Comparison of ENCODE assay signal across 32 cellular contexts in the genomic region with DNA sequence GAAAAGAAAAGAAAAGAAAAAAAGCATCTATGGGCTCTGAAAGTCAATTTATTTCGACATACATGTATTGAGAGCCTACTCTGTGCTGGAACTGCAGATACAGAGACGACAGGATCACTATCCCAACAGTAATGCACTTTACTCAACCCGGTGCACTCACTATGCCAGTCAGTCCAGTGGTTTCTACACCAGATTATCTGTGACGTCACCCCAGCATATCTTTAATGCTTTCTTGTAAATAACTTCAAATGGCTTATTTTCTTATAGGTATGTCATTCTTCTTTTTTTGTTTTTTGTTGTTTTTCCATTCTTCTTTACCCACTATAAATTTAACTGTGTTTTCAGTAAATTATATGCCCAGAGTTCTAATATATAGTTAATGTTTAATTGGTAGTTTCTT.
"Had no signal": no experiment of that assay in that cellular context is flagged by ENCODE, and none has a peak within 500 bp of the region (broad histone marks: within the 10 kb centered on the region; RNA-seq: fewer than 3 reads in every experiment).

No MANE protein-coding gene starts in this region.

- H3K27me3 ChIP-seq: neutrophil, ovary, spleen, suprapubic skin, testis, tibial artery, transverse colon, upper lobe of right lung, uterus had no signal

- H3K4me1 ChIP-seq: parathyroid adenoma, psoas muscle, spleen, suprapubic skin, testis, tibial artery, transverse colon, upper lobe of right lung, uterus had no signal

- H3K4me2 ChIP-seq: smooth muscle cell had no signal

- H3K9ac ChIP-seq: parathyroid adenoma had no signal

- H3K9me3 Mint-ChIP-seq: natural killer cell treated with Interleukin-12 subunit alpha and Interleukin-12 subunit beta and Interleukin-15 and Interleukin-18, amount 100 ng/mL, for 72 hours; stimulated activated memory B cell treated with anti-CD40 and anti-IgM and Interleukin-4, amounts not matched to agents 10 μg/mL and 1 μg/mL and 100 μg/mL, for 72 hours; type B pancreatic cell had no signal

- H3K79me2 ChIP-seq: parathyroid adenoma had no signal

- H3K36me3 Mint-ChIP-seq: naive thymus-derived CD8-positive, alpha-beta T cell; natural killer cell treated with Interleukin-12 subunit alpha and Interleukin-12 subunit beta and Interleukin-15 and Interleukin-18, amount 100 ng/mL, for 72 hours; stimulated activated memory B cell treated with anti-CD40 and anti-IgM and Interleukin-4, amounts not matched to agents 10 μg/mL and 1 μg/mL and 100 μg/mL, for 72 hours; type B pancreatic cell had no signal

- H3K9me3 ChIP-seq: neutrophil, ovary, psoas muscle, suprapubic skin, testis, tibial artery, transverse colon, upper lobe of right lung had no signal

- ATAC-seq: naive thymus-derived CD8-positive, alpha-beta T cell; natural killer cell treated with Interleukin-12 subunit alpha and Interleukin-12 subunit beta and Interleukin-15 and Interleukin-18, amount 100 ng/mL, for 72 hours; psoas muscle; right cardiac atrium; stimulated activated memory B cell treated with anti-CD40 and anti-IgM and Interleukin-4, amounts not matched to agents 10 μg/mL and 1 μg/mL and 100 μg/mL, for 72 hours; stimulated activated naive CD8-positive, alpha-beta T cell treated with anti-CD3 and anti-CD28 coated beads, Interleukin-15, amount 100 ng/mL, for 72 hours; stimulated activated naive CD8-positive, alpha-beta T cell treated with anti-CD3 and anti-CD28 coated beads, Interleukin-15, Interleukin-2, amounts not matched to agents 100 U/mL and 50 U/mL, for 24 hours; upper lobe of right lung had no signal

- H3K27ac Mint-ChIP-seq: naive thymus-derived CD8-positive, alpha-beta T cell; natural killer cell treated with Interleukin-12 subunit alpha and Interleukin-12 subunit beta and Interleukin-15 and Interleukin-18, amount 100 ng/mL, for 72 hours; nephron progenitor cell; progenitor cell of endocrine pancreas; stimulated activated memory B cell treated with anti-CD40 and anti-IgM and Interleukin-4, amounts not matched to agents 10 μg/mL and 1 μg/mL and 100 μg/mL, for 72 hours; stimulated activated naive CD8-positive, alpha-beta T cell treated with anti-CD3 and anti-CD28 coated beads, Interleukin-15, amount 100 ng/mL, for 72 hours; type B pancreatic cell had no signal

- H3K4me3 ChIP-seq: ovary, psoas muscle, skin epidermis, smooth muscle cell, spleen, suprapubic skin, testis, tibial artery, transverse colon, upper lobe of right lung, uterus had no signal

- H3K27me3 Mint-ChIP-seq: natural killer cell treated with Interleukin-12 subunit alpha and Interleukin-12 subunit beta and Interleukin-15 and Interleukin-18, amount 100 ng/mL, for 72 hours; progenitor cell of endocrine pancreas; stimulated activated naive CD8-positive, alpha-beta T cell treated with anti-CD3 and anti-CD28 coated beads, Interleukin-15, amount 100 ng/mL, for 72 hours; type B pancreatic cell had no signal

- H2AFZ ChIP-seq: parathyroid adenoma had no signal

- H3K4me1 Mint-ChIP-seq: naive thymus-derived CD8-positive, alpha-beta T cell; nephron progenitor cell; neural crest cell; stimulated activated memory B cell treated with anti-CD40 and anti-IgM and Interleukin-4, amounts not matched to agents 10 μg/mL and 1 μg/mL and 100 μg/mL, for 72 hours; stimulated activated naive CD8-positive, alpha-beta T cell treated with anti-CD3 and anti-CD28 coated beads, Interleukin-15, amount 100 ng/mL, for 72 hours had no signal

- DNase-seq: naive thymus-derived CD8-positive, alpha-beta T cell; nephron progenitor cell; nucleus accumbens; ovary; posterior cingulate gyrus; psoas muscle; right cardiac atrium; spleen; stimulated activated CD4-positive, alpha-beta T cell treated with anti-CD3 and anti-CD28 coated beads, Interleukin-12 subunit alpha, Interleukin-12 subunit beta, amount 100 ng/mL, for 4 hours; stimulated activated CD4-positive, alpha-beta T cell treated with anti-CD3 and anti-CD28 coated beads, Interleukin-1b, Interleukin-23, amount 100 ng/mL, for 48 hours; stimulated activated CD4-positive, alpha-beta T cell treated with anti-CD3 and anti-CD28 coated beads, Interleukin-4, amount 100 ng/mL, for 1 hour; stimulated activated CD4-positive, alpha-beta T cell treated with anti-CD3 and anti-CD28 coated beads, Interleukin-4, amount 100 ng/mL, for 4 hours; stimulated activated CD8-positive, alpha-beta memory T cell treated with anti-CD3 and anti-CD28 coated beads, Interleukin-4, amount 100 ng/mL, for 48 hours; stimulated activated naive CD4-positive, alpha-beta T cell; stimulated activated naive CD8-positive, alpha-beta T cell treated with anti-CD3 and anti-CD28 coated beads, Interleukin-15, amount 100 ng/mL, for 72 hours; stimulated activated naive CD8-positive, alpha-beta T cell treated with anti-CD3 and anti-CD28 coated beads, Interleukin-15, Interleukin-2, amounts not matched to agents 100 U/mL and 50 U/mL, for 24 hours; substantia nigra; testis; tibial artery; transverse colon; upper lobe of right lung; uterus had no signal

- H3K4me3 Mint-ChIP-seq: naive thymus-derived CD8-positive, alpha-beta T cell; natural killer cell treated with Interleukin-12 subunit alpha and Interleukin-12 subunit beta and Interleukin-15 and Interleukin-18, amount 100 ng/mL, for 72 hours; nephron progenitor cell; neural crest cell; stimulated activated memory B cell treated with anti-CD40 and anti-IgM and Interleukin-4, amounts not matched to agents 10 μg/mL and 1 μg/mL and 100 μg/mL, for 72 hours; stimulated activated naive CD8-positive, alpha-beta T cell treated with anti-CD3 and anti-CD28 coated beads, Interleukin-15, amount 100 ng/mL, for 72 hours; type B pancreatic cell had no signal

- H3K36me3 ChIP-seq: neutrophil, ovary, spleen, suprapubic skin, tibial artery, transverse colon, upper lobe of right lung, uterus had no signal

- H3K27ac ChIP-seq: neutrophil, ovary, parathyroid adenoma, psoas muscle, skin epidermis, spleen, suprapubic skin, testis, tibial artery, transverse colon, upper lobe of right lung, uterus had no signal
